8 cellular contexts compared by ENCODE assay signal in genomic region chr2:157404363-157404762, GRCh38. TPM values are rescaled to one million over a fixed set of nuclear protein-coding genes. Genes with fewer than 3 reads are reported as not detected.
DNase-seq lines count a peak whose midpoint lies in the region; ATAC-seq and TF ChIP-seq lines count a peak whose summit lies in the region.

No MANE protein-coding gene starts in this region.

- no peaks in the 10 kb centered on the region for H3K36me3 ChIP-seq in kidney epithelial cell (ENCODE audit: control insufficient read depth, insufficient read depth, low read length)

- H3K27me3 ChIP-seq in kidney epithelial cell (ENCODE audit: control insufficient read depth, insufficient read depth, low read length), result no peaks in the 10 kb centered on the region

- no peak overlapping the region for H3K4me3 ChIP-seq in kidney epithelial cell (ENCODE audit: low read depth, low read length)

- ATAC-seq in HG03432 (IDR thresholded peaks at IDR 0.05; ENCODE audit: unreplicated experiment), result peak; percentile 100

- no peak for TF ChIP-seq CTCF in kidney epithelial cell (IDR thresholded peaks at IDR 0.05; ENCODE audit: insufficient read depth, low read length, poor library complexity, severe bottlenecking)

- DNase-seq in stimulated activated CD4-positive, alpha-beta T cell treated with anti-CD3 and anti-CD28 coated beads, Interleukin-12 subunit alpha, Interleukin-12 subunit beta, amount 100 ng/mL, for 4 hours, result peak; percentile 35
- no peak for DNase-seq in stimulated activated CD4-positive, alpha-beta T cell treated with anti-CD3 and anti-CD28 coated beads, Interleukin-2, amount 100 ng/mL, for 48 hours
- peak; percentile 59 to 65 for DNase-seq in activated CD4-positive, alpha-beta T cell treated with anti-CD3 and anti-CD28 coated beads, Interleukin-2, amount 50 U/mL, for 4 hours
- DNase-seq in kidney epithelial cell (ENCODE audit: low read depth) (peak; percentile 62), NCI-H510A (lab: John Stamatoyannopoulos, UW) (no peak), NCI-H524 (lab: John Stamatoyannopoulos, UW) (no peak), mucosa of gallbladder (ENCODE audit: low spot score) (no peak)

RNA-seq across cellular contexts. Expression of gene CYTIP, which starts 39.5 kb away (rescaled TPM):
- 0.04 and 0.34 TPM in 2 replicates for total RNA-seq in kidney epithelial cell
- total RNA-seq in mucosa of gallbladder, result 10.7 TPM

Comparison
In these comparisons a context has a peak if more than half of its experiments do, and no peak if none do; other contexts are left out.
1. DNase-seq: peak in stimulated activated CD4-positive, alpha-beta T cell treated with anti-CD3 and anti-CD28 coated beads, Interleukin-12 subunit alpha, Interleukin-12 subunit beta, amount 100 ng/mL, for 4 hours (single experiment), activated CD4-positive, alpha-beta T cell treated with anti-CD3 and anti-CD28 coated beads, Interleukin-2, amount 50 U/mL, for 4 hours (2 of 2) and kidney epithelial cell (single experiment); none in stimulated activated CD4-positive, alpha-beta T cell treated with anti-CD3 and anti-CD28 coated beads, Interleukin-2, amount 100 ng/mL, for 48 hours (0 of 2), NCI-H510A (single experiment), NCI-H524 (0 of 2) and mucosa of gallbladder (single experiment).